Comparison of ENCODE assay signal across 17 cellular contexts in genomic region chr11:105298630-105299029, GRCh38.
DNase-seq lines count a peak whose midpoint lies in the region; ATAC-seq, FAIRE-seq and TF ChIP-seq lines count a peak whose summit lies in the region.
"Had no signal": no experiment of that assay in that cellular context is flagged by ENCODE, and none has a peak within 500 bp of the region (broad histone marks: within the 10 kb centered on the region; RNA-seq: fewer than 3 reads in every experiment).

No MANE protein-coding gene starts in this region.

- H2AFZ ChIP-seq in osteoblast (ENCODE audit: low read length), result peak overlapping the region; percentile 81

- H3K27me3 ChIP-seq in bronchial epithelial cell (ENCODE audit: control insufficient read depth, insufficient read depth, low read length) (no peaks in the 10 kb centered on the region), osteoblast (ENCODE audit: insufficient read depth, low read length) (no peaks in the 10 kb centered on the region)
- H3K27me3 ChIP-seq: BE2C, Peyer's patch had no signal

- H3K9me3 ChIP-seq in osteoblast (ENCODE audit: low read depth, low read length), result no peaks in the 10 kb centered on the region
- H3K9me3 ChIP-seq: BE2C, Peyer's patch had no signal

- no peak overlapping the region for H3K27ac ChIP-seq in osteoblast (ENCODE audit: low read depth, low read length)
- H3K27ac ChIP-seq: Peyer's patch had no signal

- no peak overlapping the region for H3K4me2 ChIP-seq in osteoblast (ENCODE audit: insufficient read depth, low read length)

- TF ChIP-seq CTCF in bronchial epithelial cell (IDR thresholded peaks at IDR 0.05; ENCODE audit: insufficient read depth, low read length, severe bottlenecking), result no peak
- TF ChIP-seq CTCF in osteoblast (IDR thresholded peaks at IDR 0.05; ENCODE audit: extremely low read depth, low read depth, low read length), result no peak

- peak; percentile 34 for DNase-seq in EL
- DNase-seq in HTR-8/SVneo (ENCODE audit: insufficient read length, low spot score), result peak; percentile 10
- DNase-seq in bronchial epithelial cell (ENCODE audit: low read depth), result peak; percentile 44
- no peak for DNase-seq in osteoblast (ENCODE audit: insufficient read length, low spot score, missing footprints)
- no peak for DNase-seq in stimulated activated naive CD4-positive, alpha-beta T cell treated with Interleukin-2 at 50 U/mL for 16 hours (lab: John Stamatoyannopoulos, UW)
- DNase-seq in NCI-H1930 (lab: John Stamatoyannopoulos, UW), result no peak
- DNase-seq: activated CD4-positive, alpha-beta memory T cell treated with anti-CD3 and anti-CD28 coated beads for 36 hours; amniotic stem cell; BE2C; NCI-H2107; NCI-H748 treated with DMSO at 0.1 percent for 48 hours; Peyer's patch; retina had no signal

- FAIRE-seq in HTR-8/SVneo (lab: Jason Lieb, UNC) (no peak), bronchial epithelial cell (lab: Jason Lieb, UNC) (no peak)
- FAIRE-seq: colon, D721Med, islet of Langerhans had no signal

- no peaks in the 10 kb centered on the region for H4K20me1 ChIP-seq in osteoblast (ENCODE audit: insufficient read depth, low read length)

- H3K4me1 ChIP-seq in osteoblast (ENCODE audit: insufficient read depth, low read length), result peaks cover 13% of the 10 kb centered on the region
- H3K4me1 ChIP-seq: BE2C, Peyer's patch had no signal

- H3K4me3 ChIP-seq in bronchial epithelial cell (ENCODE audit: low read depth, low read length) (no peak overlapping the region), osteoblast (ENCODE audit: insufficient read depth, low read length) (no peak overlapping the region)
- H3K4me3 ChIP-seq: Peyer's patch had no signal

- ATAC-seq in GM21619 (IDR thresholded peaks at IDR 0.05; ENCODE audit: unreplicated experiment), result no peak

- H3K79me2 ChIP-seq in osteoblast (ENCODE audit: insufficient read depth, low read length), result no peaks in the 10 kb centered on the region

- H3K36me3 ChIP-seq in bronchial epithelial cell (ENCODE audit: control insufficient read depth, insufficient read depth, low read length), result no peaks in the 10 kb centered on the region
- no peaks in the 10 kb centered on the region for H3K36me3 ChIP-seq in osteoblast (ENCODE audit: insufficient read depth, low read length)
- H3K36me3 ChIP-seq: BE2C, Peyer's patch had no signal

Comparison
In these comparisons a context has a peak if more than half of its experiments do, and no peak if none do; other contexts are left out.
1. DNase-seq: peak in EL (single experiment), HTR-8/SVneo (single experiment) and bronchial epithelial cell (single experiment); none in osteoblast (single experiment), stimulated activated naive CD4-positive, alpha-beta T cell treated with Interleukin-2 at 50 U/mL for 16 hours (single experiment) and NCI-H1930 (0 of 2).